19 cellular contexts compared by ENCODE assay signal in the genomic region with DNA sequence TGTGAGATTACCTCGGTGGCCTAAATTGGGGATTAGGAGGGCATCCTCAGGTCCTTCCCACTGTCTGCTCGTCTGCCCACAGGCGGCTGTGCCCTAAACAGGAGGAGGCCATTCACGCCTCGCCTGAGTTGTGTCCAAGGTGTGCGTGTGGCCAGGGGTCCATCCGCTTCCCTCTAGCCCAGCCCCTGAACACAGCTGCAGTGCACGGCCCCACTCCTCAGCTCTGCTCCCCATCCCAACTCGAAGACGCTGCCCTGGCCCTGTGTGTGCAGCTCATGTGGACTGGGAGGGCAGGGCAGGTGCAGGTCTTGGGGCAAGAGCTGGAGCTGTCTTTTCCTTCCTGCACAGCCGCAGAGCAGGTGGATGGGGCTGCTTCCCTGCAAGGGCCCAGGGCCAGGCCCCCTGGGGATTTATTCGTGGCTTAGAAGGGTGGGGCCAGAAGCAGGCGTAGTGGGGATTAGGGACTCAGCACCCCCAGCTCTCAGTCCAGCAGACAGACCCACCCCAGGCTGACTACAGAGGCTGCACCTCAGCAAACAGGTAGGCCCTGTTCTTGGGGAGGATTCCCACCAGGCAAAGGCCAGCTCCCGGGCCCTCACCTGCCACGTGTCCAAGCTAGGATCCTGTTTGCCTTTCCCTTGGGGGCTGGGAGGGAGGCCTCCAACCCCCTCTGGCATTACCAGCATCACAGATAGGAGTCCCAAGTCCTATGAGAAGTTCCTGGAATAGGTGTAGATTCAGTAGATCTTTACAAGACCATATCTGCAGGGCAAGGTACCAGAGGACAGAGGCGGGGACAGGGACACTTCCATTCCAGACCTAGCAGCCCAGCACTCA. TPM values are rescaled to one million over a fixed set of nuclear protein-coding genes. Genes with fewer than 3 reads are reported as not detected.
A peak's percentile ranks its signal among the peaks of the same experiment; 100 is the strongest.
DNase-seq lines count a peak whose midpoint lies in the region; ATAC-seq, FAIRE-seq and TF ChIP-seq lines count a peak whose summit lies in the region.
"Had no signal": no experiment of that assay in that cellular context is flagged by ENCODE, and none has a peak within 500 bp of the region (broad histone marks: within the 10 kb centered on the region; RNA-seq: fewer than 3 reads in every experiment).

No MANE protein-coding gene starts in this region.

- H3K9me3 ChIP-seq in kidney (ENCODE audit: control insufficient read depth in 1 of 2, low read length in 2 of 2) (no peaks in the 10 kb centered on the region), Caco-2 (no peaks in the 10 kb centered on the region)

- no peaks in the 10 kb centered on the region for H3K36me3 Mint-ChIP-seq in natural killer cell treated with Interleukin-12 subunit alpha and Interleukin-12 subunit beta and Interleukin-15 and Interleukin-18, amount 100 ng/mL, for 72 hours
- no peaks in the 10 kb centered on the region for H3K36me3 Mint-ChIP-seq in natural killer cell
- peaks cover 20% of the 10 kb centered on the region for H3K36me3 Mint-ChIP-seq in Caco-2 (ENCODE audit: insufficient read depth, unreplicated experiment)
- H3K36me3 Mint-ChIP-seq: immature natural killer cell, mesothelial cell of epicardium had no signal

- no peak for FAIRE-seq in kidney (lab: Jason Lieb, UNC)
- FAIRE-seq: astrocyte, frontal cortex had no signal

- DNase-seq in natural killer cell treated with Interleukin-12 subunit alpha and Interleukin-12 subunit beta and Interleukin-15 and Interleukin-18, amount 100 ng/mL, for 72 hours (ENCODE audit: low spot score): peak; percentile 26
- DNase-seq in natural killer cell: no peak
- no peak for DNase-seq in RWPE1 (ENCODE audit: low spot score)
- DNase-seq in kidney: peak; percentile 63
- DNase-seq in Ammon's horn (ENCODE audit: low spot score): no peak
- DNase-seq in Caco-2: no peak
- no peak for DNase-seq in NOMO-1 treated with DMSO at 0.1 percent for 48 hours (lab: John Stamatoyannopoulos, UW; ENCODE audit: unreplicated experiment)
- DNase-seq: activated CD8-positive, alpha-beta memory T cell treated with anti-CD3 and anti-CD28 coated beads, Interleukin-2, amount 50 U/mL, for 48 hours; effector memory CD4-positive, alpha-beta T cell; immature natural killer cell; Karpas-422; NCI-H187 treated with DMSO at 0.1 percent for 48 hours; NCI-H524 treated with DMSO at 0.1 percent for 48 hours; Right ventricle myocardium superior; stimulated activated CD4-positive, alpha-beta T cell treated with anti-CD3 and anti-CD28 coated beads, Interleukin-2, amount 100 ng/mL, for 24 hours had no signal

- no peak for TF ChIP-seq CTCF in natural killer cell (IDR thresholded peaks at IDR 0.05)
- no peak for TF ChIP-seq CTCF in RWPE1 (conservative IDR thresholded peaks at IDR 0.05; ENCODE audit: low read depth)
- TF ChIP-seq CTCF in kidney (IDR thresholded peaks at IDR 0.05; ENCODE audit: borderline replicate concordance, extremely low read depth, insufficient read depth): no peak
- TF ChIP-seq CTCF in Caco-2 (IDR thresholded peaks at IDR 0.05; ENCODE audit: insufficient read depth in 1 of 2, low read depth in 1 of 2, low read length in 1 of 2, severe bottlenecking in 1 of 2, unreplicated experiment in 1 of 2): no peak

- H3K27me3 Mint-ChIP-seq in natural killer cell treated with Interleukin-12 subunit alpha and Interleukin-12 subunit beta and Interleukin-15 and Interleukin-18, amount 100 ng/mL, for 72 hours: no peaks in the 10 kb centered on the region
- H3K27me3 Mint-ChIP-seq in natural killer cell (ENCODE audit: low read depth in 2 of 2) (no peaks in the 10 kb centered on the region), Caco-2 (ENCODE audit: insufficient read depth, unreplicated experiment) (no peaks in the 10 kb centered on the region)

- no TSS peak for BruUV-seq in Caco-2 (replicated peaks; lab: Mats Ljungman, UMichigan)

- H3K36me3 ChIP-seq in kidney (ENCODE audit: control insufficient read depth in 1 of 2, insufficient read depth in 2 of 2, low read length in 2 of 2) (peaks cover 0 to 13% of the 10 kb centered on the region in 2 donors), Caco-2 (ENCODE audit: control insufficient read depth, insufficient read depth, low read length) (peaks cover 3% of the 10 kb centered on the region)

- H3K27ac ChIP-seq in RWPE1: peak overlapping the region; percentile 100
- H3K27ac ChIP-seq in kidney (ENCODE audit: low read depth in 2 of 2, low read length in 2 of 2): no peak overlapping the region

- CTCF ChIA-PET in RWPE1 (lab: Yijun Ruan, JAX): no interaction called here
- CTCF ChIA-PET in Caco-2 (lab: Charles Lee): no interaction called here

- peaks cover 15 to 18% of the 10 kb centered on the region in 2 donors for H3K4me1 Mint-ChIP-seq in natural killer cell treated with Interleukin-12 subunit alpha and Interleukin-12 subunit beta and Interleukin-15 and Interleukin-18, amount 100 ng/mL, for 72 hours (ENCODE audit: low read depth in 2 of 2)
- H3K4me1 Mint-ChIP-seq in natural killer cell (peaks cover 22 to 50% of the 10 kb centered on the region in 2 donors), Caco-2 (ENCODE audit: low read depth, unreplicated experiment) (no peaks in the 10 kb centered on the region)

- H3K27ac Mint-ChIP-seq in natural killer cell treated with Interleukin-12 subunit alpha and Interleukin-12 subunit beta and Interleukin-15 and Interleukin-18, amount 100 ng/mL, for 72 hours: no peak overlapping the region
- peak overlapping the region in 1 of 2 donors; percentile 95 for H3K27ac Mint-ChIP-seq in natural killer cell
- H3K27ac Mint-ChIP-seq in Caco-2 (ENCODE audit: unreplicated experiment): no peak overlapping the region
- H3K27ac Mint-ChIP-seq: mesothelial cell of epicardium had no signal

- intact Hi-C loops in natural killer cell (cut with micrococcal nuclease): no loop called here
- intact Hi-C loops in kidney (cut with DNase I): no loop called here
- intact Hi-C loops in Caco-2 (cut with micrococcal nuclease; ENCODE audit: unreplicated experiment): no loop called here

- H3K4me3 ChIP-seq in kidney (ENCODE audit: low read length in 2 of 2): no peak overlapping the region
- no peak overlapping the region for H3K4me3 ChIP-seq in Caco-2 (ENCODE audit: low read depth, low read length)

- H3K27me3 ChIP-seq in Caco-2 (replicated peaks; ENCODE audit: control insufficient read depth, insufficient read depth, low read length): no peaks in the 10 kb centered on the region

- H3K9me3 Mint-ChIP-seq in natural killer cell treated with Interleukin-12 subunit alpha and Interleukin-12 subunit beta and Interleukin-15 and Interleukin-18, amount 100 ng/mL, for 72 hours: no peaks in the 10 kb centered on the region
- H3K9me3 Mint-ChIP-seq in natural killer cell (no peaks in the 10 kb centered on the region), Caco-2 (ENCODE audit: unreplicated experiment) (no peaks in the 10 kb centered on the region)
- H3K9me3 Mint-ChIP-seq: immature natural killer cell, mesothelial cell of epicardium had no signal

- H3K4me1 ChIP-seq in kidney (ENCODE audit: control insufficient read depth in 1 of 2, insufficient read depth in 1 of 2, low read depth in 1 of 2, low read length in 2 of 2): peaks cover 25 to 40% of the 10 kb centered on the region in 2 donors
- H3K4me1 ChIP-seq in Caco-2: peaks cover 5% of the 10 kb centered on the region

- no peak overlapping the region for H3K9ac ChIP-seq in kidney (ENCODE audit: low read length in 2 of 2)

- POLR2A ChIA-PET in RWPE1 (lab: Yijun Ruan, JAX; ENCODE audit: low non-redundant PET): no interaction called here
- POLR2A ChIA-PET in Caco-2 (lab: Charles Lee): no interaction called here

- H3K4me3 Mint-ChIP-seq in natural killer cell treated with Interleukin-12 subunit alpha and Interleukin-12 subunit beta and Interleukin-15 and Interleukin-18, amount 100 ng/mL, for 72 hours: no peak overlapping the region
- no peak overlapping the region for H3K4me3 Mint-ChIP-seq in natural killer cell
- no peak overlapping the region for H3K4me3 Mint-ChIP-seq in Caco-2 (ENCODE audit: unreplicated experiment)
- H3K4me3 Mint-ChIP-seq: mesothelial cell of epicardium had no signal

- ATAC-seq in natural killer cell treated with Interleukin-12 subunit alpha and Interleukin-12 subunit beta and Interleukin-15 and Interleukin-18, amount 100 ng/mL, for 72 hours: no peak
- ATAC-seq in natural killer cell: no peak
- ATAC-seq in HG02840 (IDR thresholded peaks at IDR 0.05; ENCODE audit: low FRiP score, unreplicated experiment): no peak

RNA-seq across cellular contexts. Expression of gene GUK1, which starts 4.4 kb away (rescaled TPM):
- 100 to 1,000 TPM; 296 to 329 TPM for total RNA-seq in natural killer cell treated with Interleukin-12 subunit alpha and Interleukin-12 subunit beta and Interleukin-15 and Interleukin-18, amount 100 ng/mL, for 72 hours
- total RNA-seq in natural killer cell (100 to 1,000 TPM; 292 to 313 (median 308) TPM), kidney (221 TPM), Caco-2 (2022) (73.6 and 74.4 TPM in 2 replicates)
- polyA plus RNA-seq in kidney (ENCODE audit: insufficient read depth, low read depth, low replicate concordance): 410 TPM

RNA-seq across cellular contexts. Expression of gene GJC2, which starts 5.3 kb away (rescaled TPM):
- total RNA-seq in natural killer cell treated with Interleukin-12 subunit alpha and Interleukin-12 subunit beta and Interleukin-15 and Interleukin-18, amount 100 ng/mL, for 72 hours: 1 to 10 TPM; 2.1 to 2.2 TPM
- total RNA-seq in natural killer cell (1 to 10 TPM; 1.0 to 2.2 (median 1.7) TPM), kidney (6.0 TPM), Caco-2 (2022) (1.1 and 1.5 TPM in 2 replicates)
- 0.73 TPM for polyA plus RNA-seq in kidney (ENCODE audit: insufficient read depth, low read depth, low replicate concordance)
- polyA plus RNA-seq: immature natural killer cell had no signal

RNA-seq across cellular contexts. Expression of gene IBA57, which starts 21.2 kb away (rescaled TPM):
- 1 to 10 TPM; 6.8 to 7.9 TPM for total RNA-seq in natural killer cell treated with Interleukin-12 subunit alpha and Interleukin-12 subunit beta and Interleukin-15 and Interleukin-18, amount 100 ng/mL, for 72 hours
- 10 to 100 TPM; 13.3 to 14.1 (median 13.8) TPM for total RNA-seq in natural killer cell
- total RNA-seq in kidney: 13.0 TPM
- polyA plus RNA-seq in kidney (ENCODE audit: insufficient read depth, low read depth, low replicate concordance): 4.7 TPM
- 14.3 and 15.4 TPM in 2 replicates for total RNA-seq in Caco-2 (2022)

RNA-seq across cellular contexts. Expression of gene MRPL55, which starts 35.3 kb away (rescaled TPM):
- 10 to 100 TPM; 42.5 to 68.8 TPM for total RNA-seq in natural killer cell treated with Interleukin-12 subunit alpha and Interleukin-12 subunit beta and Interleukin-15 and Interleukin-18, amount 100 ng/mL, for 72 hours
- total RNA-seq in natural killer cell (10 to 100 TPM; 50.0 to 70.6 (median 64.1) TPM), kidney (37.8 TPM), Caco-2 (2022) (63.7 and 69.9 TPM in 2 replicates)
- polyA plus RNA-seq in kidney (ENCODE audit: insufficient read depth, low read depth, low replicate concordance): 141 TPM

RNA-seq across cellular contexts. Expression of gene C1orf35, which starts 41.3 kb away (rescaled TPM):
- total RNA-seq in natural killer cell treated with Interleukin-12 subunit alpha and Interleukin-12 subunit beta and Interleukin-15 and Interleukin-18, amount 100 ng/mL, for 72 hours: 10 to 100 TPM; 16.4 to 26.7 TPM
- total RNA-seq in natural killer cell (10 to 100 TPM; 18.9 to 21.6 (median 19.6) TPM), kidney (17.4 TPM), Caco-2 (2022) (34.2 and 34.5 TPM in 2 replicates)
- 17.6 TPM for polyA plus RNA-seq in kidney (ENCODE audit: insufficient read depth, low read depth, low replicate concordance)

Comparison
In these comparisons a context has a peak if more than half of its experiments do, and no peak if none do; other contexts are left out.
1. DNase-seq: peak in natural killer cell treated with Interleukin-12 subunit alpha and Interleukin-12 subunit beta and Interleukin-15 and Interleukin-18, amount 100 ng/mL, for 72 hours (single experiment) and kidney (single experiment); none in natural killer cell (single experiment), RWPE1 (single experiment), Ammon's horn (single experiment), Caco-2 (0 of 2) and NOMO-1 treated with DMSO at 0.1 percent for 48 hours (single experiment).